In genomic region chr6:34223964-34224940, GRCh38 we compare ENCODE assay signal across 1 cellular context.
TF ChIP-seq lines count a peak whose summit lies in the region.

No MANE protein-coding gene starts in this region.

TF ChIP-seq in IMR-90, 13 proteins besides CTCF, POLR2A, EP300 and RAD21 (continued from another document):
- TF ChIP-seq ELK1 (IDR thresholded peaks at IDR 0.05; ENCODE audit: borderline replicate concordance, low read depth, low read length) = no peak
- TF ChIP-seq CHD1 (IDR thresholded peaks at IDR 0.05; ENCODE audit: low read depth, low read length) = peak; percentile 9; the same call in 1 of the 2 replicates
- peak; percentile 48; the same call in 1 of the 2 replicates for TF ChIP-seq MXI1 (IDR thresholded peaks at IDR 0.05; ENCODE audit: borderline replicate concordance, low read depth, low read length)
- TF ChIP-seq RCOR1 (IDR thresholded peaks at IDR 0.05; ENCODE audit: insufficient replicate concordance, low read length) = no peak
TF ChIP-seq in IMR-90: peak in this region for 5.
